In genomic region chr21:46207006-46207919, GRCh38 we compare ENCODE assay signal across 1 cellular context.
TF ChIP-seq lines count a peak whose summit lies in the region.

No MANE protein-coding gene starts in this region.

TF ChIP-seq in WTC11, 78 proteins besides CTCF, POLR2A, EP300 and RAD21 (continued from another document):
- TF ChIP-seq, protein P1, sequence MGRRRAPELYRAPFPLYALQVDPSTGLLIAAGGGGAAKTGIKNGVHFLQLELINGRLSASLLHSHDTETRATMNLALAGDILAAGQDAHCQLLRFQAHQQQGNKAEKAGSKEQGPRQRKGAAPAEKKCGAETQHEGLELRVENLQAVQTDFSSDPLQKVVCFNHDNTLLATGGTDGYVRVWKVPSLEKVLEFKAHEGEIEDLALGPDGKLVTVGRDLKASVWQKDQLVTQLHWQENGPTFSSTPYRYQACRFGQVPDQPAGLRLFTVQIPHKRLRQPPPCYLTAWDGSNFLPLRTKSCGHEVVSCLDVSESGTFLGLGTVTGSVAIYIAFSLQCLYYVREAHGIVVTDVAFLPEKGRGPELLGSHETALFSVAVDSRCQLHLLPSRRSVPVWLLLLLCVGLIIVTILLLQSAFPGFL (CRISPR knock-in tag; IDR thresholded peaks at IDR 0.05; ENCODE audit: borderline replicate concordance), result no peak
- TF ChIP-seq GRHL2 (CRISPR knock-in tag; IDR thresholded peaks at IDR 0.05; ENCODE audit: insufficient replicate concordance, severe bottlenecking) (no peak), ZMAT4 (CRISPR knock-in tag; IDR thresholded peaks at IDR 0.05) (no peak), FOXK1 (CRISPR knock-in tag; IDR thresholded peaks at IDR 0.05) (no peak), NR3C1 (CRISPR knock-in tag; conservative IDR thresholded peaks at IDR 0.05; ENCODE audit: low read depth) (no peak), ZNF219 (CRISPR knock-in tag; IDR thresholded peaks at IDR 0.05; ENCODE audit: borderline replicate concordance) (no peak), IRF2 (CRISPR knock-in tag; IDR thresholded peaks at IDR 0.05; ENCODE audit: borderline replicate concordance, low read depth) (no peak), ARID4B (CRISPR knock-in tag; IDR thresholded peaks at IDR 0.05; ENCODE audit: borderline replicate concordance) (no peak)
